ENCODE assay signal across 1 cellular context in the genomic region with DNA sequence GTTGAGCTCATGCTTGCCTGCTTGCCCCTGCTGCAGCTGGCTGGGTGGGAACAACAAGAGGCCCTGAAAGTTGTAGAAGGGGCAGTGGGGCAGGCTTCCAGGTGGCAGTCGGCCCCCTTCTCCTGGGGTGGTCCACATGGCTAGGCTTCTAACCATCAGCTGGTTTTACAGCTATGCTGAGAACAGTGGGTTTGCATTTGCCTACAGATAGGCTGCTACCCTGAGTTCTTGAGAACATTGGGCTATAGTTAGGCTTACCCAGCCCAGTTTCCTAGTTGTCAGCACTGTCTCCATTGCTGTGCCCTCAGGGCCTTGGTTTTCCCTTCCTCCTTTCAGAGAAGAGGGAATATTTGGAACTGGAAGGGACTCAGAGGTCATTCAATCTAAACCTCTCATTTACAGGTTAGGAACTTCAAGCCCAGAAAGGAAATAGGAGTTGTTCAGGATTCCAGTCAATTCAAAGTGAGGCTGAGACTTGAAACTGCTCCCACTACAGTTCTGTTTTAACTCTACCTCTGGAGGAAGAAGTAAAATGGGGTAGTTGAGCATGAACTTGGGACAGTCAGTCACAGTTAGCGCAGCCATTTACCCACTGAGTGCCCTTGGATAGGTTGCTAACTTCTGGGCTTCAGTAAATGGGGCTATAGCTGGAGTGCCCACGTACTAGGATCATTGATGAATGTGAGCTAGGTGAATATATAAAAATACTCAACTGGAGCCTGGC.
TF ChIP-seq lines count a peak whose summit lies in the region.

No MANE protein-coding gene starts in this region.

TF ChIP-seq in H1, 55 proteins besides CTCF, POLR2A, EP300 and RAD21:
- TF ChIP-seq, protein P1, sequence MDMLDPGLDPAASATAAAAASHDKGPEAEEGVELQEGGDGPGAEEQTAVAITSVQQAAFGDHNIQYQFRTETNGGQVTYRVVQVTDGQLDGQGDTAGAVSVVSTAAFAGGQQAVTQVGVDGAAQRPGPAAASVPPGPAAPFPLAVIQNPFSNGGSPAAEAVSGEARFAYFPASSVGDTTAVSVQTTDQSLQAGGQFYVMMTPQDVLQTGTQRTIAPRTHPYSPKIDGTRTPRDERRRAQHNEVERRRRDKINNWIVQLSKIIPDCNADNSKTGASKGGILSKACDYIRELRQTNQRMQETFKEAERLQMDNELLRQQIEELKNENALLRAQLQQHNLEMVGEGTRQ (IDR thresholded peaks at IDR 0.05; ENCODE audit: low read length): no peak
- TF ChIP-seq TEAD4 (IDR thresholded peaks at IDR 0.05; ENCODE audit: low read depth, low read length): no peak
- TF ChIP-seq, protein P2, sequence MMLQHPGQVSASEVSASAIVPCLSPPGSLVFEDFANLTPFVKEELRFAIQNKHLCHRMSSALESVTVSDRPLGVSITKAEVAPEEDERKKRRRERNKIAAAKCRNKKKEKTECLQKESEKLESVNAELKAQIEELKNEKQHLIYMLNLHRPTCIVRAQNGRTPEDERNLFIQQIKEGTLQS (IDR thresholded peaks at IDR 0.05; ENCODE audit: insufficient read depth, low read depth, low read length): no peak
- TF ChIP-seq RBBP5 (IDR thresholded peaks at IDR 0.05; ENCODE audit: borderline replicate concordance, low read depth, low read length): no peak
- no peak for TF ChIP-seq EZH2 (IDR thresholded peaks at IDR 0.05; ENCODE audit: low read depth, low read length, severe bottlenecking)
- no peak for TF ChIP-seq BCL11A (IDR thresholded peaks at IDR 0.05; ENCODE audit: low read depth in 2 of 2, low read length in 2 of 2)
- no peak for TF ChIP-seq SP2 (IDR thresholded peaks at IDR 0.05; ENCODE audit: low read length)
- TF ChIP-seq EGR1 (IDR thresholded peaks at IDR 0.05; ENCODE audit: borderline replicate concordance, low read depth, low read length): no peak
- no peak for TF ChIP-seq TBP (IDR thresholded peaks at IDR 0.05; ENCODE audit: low read depth, low read length)
- no peak for TF ChIP-seq PHF8 (conservative IDR thresholded peaks at IDR 0.05; ENCODE audit: low read depth, low read length)
- TF ChIP-seq RFX5 (IDR thresholded peaks at IDR 0.05; ENCODE audit: borderline replicate concordance, low read depth, low read length): no peak
- TF ChIP-seq HDAC6 (IDR thresholded peaks at IDR 0.05; ENCODE audit: low read depth, low read length): no peak
- TF ChIP-seq SIRT6 (IDR thresholded peaks at IDR 0.05; ENCODE audit: low read length): no peak
- no peak for TF ChIP-seq RNF2 (IDR thresholded peaks at IDR 0.05; ENCODE audit: borderline replicate concordance, low read depth, low read length, missing control alignments, poor library complexity, severe bottlenecking)
- no peak for TF ChIP-seq YY1 (IDR thresholded peaks at IDR 0.05; ENCODE audit: low read depth, low read length)
- TF ChIP-seq SP4 (IDR thresholded peaks at IDR 0.05; ENCODE audit: low read length): no peak
- no peak for TF ChIP-seq SP1 (IDR thresholded peaks at IDR 0.05; ENCODE audit: low read depth, low read length)
